8 cellular contexts compared by ENCODE assay signal in genomic region chr12:101642115-101643067, GRCh38. TPM values are rescaled to one million over a fixed set of nuclear protein-coding genes. Genes with fewer than 3 reads are reported as not detected.
A peak's percentile ranks its signal among the peaks of the same experiment; 100 is the strongest.
DNase-seq lines count a peak whose midpoint lies in the region; ATAC-seq and TF ChIP-seq lines count a peak whose summit lies in the region.

No MANE protein-coding gene starts in this region.

- peak overlapping the region; percentile 28 for H3K4me3 ChIP-seq in H7 (ENCODE audit: insufficient read depth, low read depth, low read length)
- H3K4me3 ChIP-seq in Peyer's patch, result peak overlapping the region in 3 of 4 donors; percentile 20 to 45 (median 29)
- H3K4me3 ChIP-seq in hepatocyte, result peak overlapping the region; percentile 12
- no peak overlapping the region for H3K4me3 ChIP-seq in prostate gland
- H3K4me3 ChIP-seq in ovary, result no peak overlapping the region
- H3K4me3 ChIP-seq in sigmoid colon, result peak overlapping the region in 1 of 4 donors; percentile 25

- H3K9me3 ChIP-seq in Peyer's patch (no peaks in the 10 kb centered on the region), hepatocyte (ENCODE audit: low read depth) (no peaks in the 10 kb centered on the region), prostate gland (no peaks in the 10 kb centered on the region), ovary (no peaks in the 10 kb centered on the region), sigmoid colon (no peaks in the 10 kb centered on the region)

- no peaks in the 10 kb centered on the region for H3K79me2 ChIP-seq in hepatocyte

- TF ChIP-seq EP300 in ovary (IDR thresholded peaks at IDR 0.05) (no peak), sigmoid colon (IDR thresholded peaks at IDR 0.05) (no peak)

- no peak for ATAC-seq in HG03097 (IDR thresholded peaks at IDR 0.05; ENCODE audit: low FRiP score, unreplicated experiment)

- H2AFZ ChIP-seq in hepatocyte, result peak overlapping the region; percentile 56

- H3K4me2 ChIP-seq in hepatocyte, result peak overlapping the region; percentile 76

- no peaks in the 10 kb centered on the region for H3K9me2 ChIP-seq in hepatocyte (replicated peaks; ENCODE audit: insufficient read depth)

- TF ChIP-seq CTCF in Peyer's patch (IDR thresholded peaks at IDR 0.05) (no peak), hepatocyte (IDR thresholded peaks at IDR 0.05; ENCODE audit: poor library complexity) (no peak), prostate gland (IDR thresholded peaks at IDR 0.05) (no peak), ovary (IDR thresholded peaks at IDR 0.05) (no peak), sigmoid colon (IDR thresholded peaks at IDR 0.05) (no peak)

- H3K27ac ChIP-seq in Peyer's patch (no peak overlapping the region), hepatocyte (no peak overlapping the region), prostate gland (no peak overlapping the region), ovary (no peak overlapping the region), sigmoid colon (no peak overlapping the region)

- intact Hi-C loops in prostate gland (cut with DNase I), result no loop called here
- intact Hi-C loops in ovary (cut with DNase I), result no loop called here
- intact Hi-C loops in sigmoid colon (cut with DNase I), result no loop called here

- H3K27me3 ChIP-seq in H7 (ENCODE audit: control insufficient read depth, insufficient read depth, low read length) (peaks cover 9% of the 10 kb centered on the region), Peyer's patch (no peaks in the 10 kb centered on the region), hepatocyte (no peaks in the 10 kb centered on the region), prostate gland (replicated peaks; ENCODE audit: insufficient read depth) (no peaks in the 10 kb centered on the region), ovary (no peaks in the 10 kb centered on the region), sigmoid colon (peaks cover 0 to 27% (median 0%) of the 10 kb centered on the region in 3 donors)

- DNase-seq in H7 (peak; percentile 83), Peyer's patch (peak in 2 of 3 donors; percentile 76 to 83), hepatocyte (ENCODE audit: low spot score) (peak; percentile 77), prostate gland (ENCODE audit: low spot score) (peak; percentile 6), ovary (no peak), sigmoid colon (no peak), CD1c-positive myeloid dendritic cell (ENCODE audit: extremely low spot score) (no peak)

- H3K4me1 ChIP-seq in Peyer's patch (peaks cover 0 to 4% (median 0%) of the 10 kb centered on the region in 4 donors), hepatocyte (ENCODE audit: insufficient read depth) (no peaks in the 10 kb centered on the region), prostate gland (replicated peaks) (no peaks in the 10 kb centered on the region), ovary (ENCODE audit: insufficient read depth) (no peaks in the 10 kb centered on the region), sigmoid colon (peaks cover 0 to 7% (median 5%) of the 10 kb centered on the region in 4 donors)

- H3K36me3 ChIP-seq in H7 (replicated peaks; ENCODE audit: control insufficient read depth, insufficient read depth, low read length) (no peaks in the 10 kb centered on the region), Peyer's patch (no peaks in the 10 kb centered on the region), hepatocyte (replicated peaks; ENCODE audit: insufficient read depth, low read depth) (no peaks in the 10 kb centered on the region), prostate gland (no peaks in the 10 kb centered on the region), ovary (no peaks in the 10 kb centered on the region), sigmoid colon (no peaks in the 10 kb centered on the region)

- TF ChIP-seq POLR2A in Peyer's patch (IDR thresholded peaks at IDR 0.05) (no peak), prostate gland (IDR thresholded peaks at IDR 0.05) (no peak), ovary (IDR thresholded peaks at IDR 0.05) (no peak), sigmoid colon (IDR thresholded peaks at IDR 0.05) (no peak)

- WGBS in hepatocyte (ENCODE audit: low lambda C conversion rate, missing lambda C conversion rate), result 11% methylated on average over 36 of the region's 36 CpGs
- 16% methylated on average over 36 of the region's 36 CpGs for WGBS in prostate gland
- WGBS in ovary, 3 donors, result 9 to 14% (median 11%) methylated on average over 36 of the region's 36 CpGs
- 26 to 49% methylated on average over 36 of the region's 36 CpGs for WGBS in sigmoid colon, 2 donors

- H4K20me1 ChIP-seq in hepatocyte (ENCODE audit: insufficient read depth, poor library complexity, severe bottlenecking), result no peaks in the 10 kb centered on the region

RNA-seq across cellular contexts. Expression of gene MYBPC1, which starts 47.6 kb away (rescaled TPM):
- 0.04 TPM in 1 of 2 replicates, not detected in the other for total RNA-seq in H7 (2014; rRNA removed; shearing (Covaris generic))
- 100 to 1,000 TPM in 1 of 4 donors, 10 to 100 TPM in 2, not detected in 1; 19.4 to 141 (median 63.9) TPM for total RNA-seq in Peyer's patch
- total RNA-seq in hepatocyte, result 3.2 and 3.4 TPM in 2 replicates
- 1.1 and 1.7 TPM in 2 replicates for polyA plus RNA-seq in hepatocyte
- total RNA-seq in prostate gland, result 100 to 1,000 TPM; 171 to 302 TPM
- 1 to 10 TPM in 2 of 7 donors, under 1 TPM in 3, not detected in 2; 0.18 to 2.2 (median 0.92) TPM for total RNA-seq in ovary
- polyA plus RNA-seq in ovary, result not detected
- total RNA-seq in sigmoid colon, result 1 to 10 TPM in 1 of 4 donors, under 1 TPM in 3; 0.16 to 2.1 (median 0.55) TPM
- polyA plus RNA-seq in sigmoid colon, result 10 to 100 TPM in 1 of 3 donors, 1 to 10 TPM in 2; 3.9 to 18.6 (median 6.7) TPM

RNA-seq across cellular contexts. Expression of gene CHPT1, which starts 55.0 kb away (rescaled TPM):
- total RNA-seq in H7 (2014; rRNA removed; shearing (Covaris generic)), result 27.8 and 31.2 TPM in 2 replicates
- total RNA-seq in Peyer's patch, result 100 to 1,000 TPM in 3 of 4 donors, 10 to 100 TPM in 1; 78.4 to 471 (median 359) TPM
- 92.3 and 100 TPM in 2 replicates for total RNA-seq in hepatocyte
- polyA plus RNA-seq in hepatocyte, result 95.1 and 127 TPM in 2 replicates
- total RNA-seq in prostate gland, result 100 to 1,000 TPM; 106 to 129 TPM
- 10 to 100 TPM; 27.8 to 89.4 (median 38.3) TPM for total RNA-seq in ovary
- 10 to 100 TPM; 25.8 to 27.7 TPM for polyA plus RNA-seq in ovary
- 100 to 1,000 TPM in 2 of 4 donors, 10 to 100 TPM in 2; 49.9 to 118 (median 80.4) TPM for total RNA-seq in sigmoid colon
- polyA plus RNA-seq in sigmoid colon, result 10 to 100 TPM; 53.4 to 74.5 (median 58.1) TPM

Comparison
In these comparisons a context has a peak if more than half of its experiments do, and no peak if none do; other contexts are left out.
1. DNase-seq: peak in H7 (single experiment), Peyer's patch (2 of 3), hepatocyte (single experiment) and prostate gland (single experiment); none in ovary (0 of 5), sigmoid colon (single experiment) and CD1c-positive myeloid dendritic cell (single experiment).
2. H3K4me3 ChIP-seq: peak in H7 (single experiment), Peyer's patch (3 of 4) and hepatocyte (single experiment); none in prostate gland (0 of 2) and ovary (single experiment).